Comparison of ENCODE assay signal across 28 cellular contexts in genomic region chr10:128763588-128763987, GRCh38.
"Had no signal": no experiment of that assay in that cellular context is flagged by ENCODE, and none has a peak within 500 bp of the region (broad histone marks: within the 10 kb centered on the region; RNA-seq: fewer than 3 reads in every experiment).

No MANE protein-coding gene starts in this region.

- H3K27me3 ChIP-seq: brain microvascular endothelial cell, esophagus muscularis mucosa, foreskin keratinocyte, gastroesophageal sphincter had no signal

- H3K9me3 Mint-ChIP-seq: activated CD8-positive, alpha-beta T cell treated with anti-CD3 and anti-CD28 coated beads for 36 hours; activated T-cell treated with anti-CD3 and anti-CD28 coated beads, Interleukin-2, amount 50 U/mL, for 4 hours; activated T-helper 17 cell treated with anti-CD3 and anti-CD28 coated beads, Interleukin-2, amount 50 U/mL, for 72 hours; central memory CD8-positive, alpha-beta T cell; effector memory CD8-positive, alpha-beta T cell had no signal

- H3K4me3 ChIP-seq: esophagus muscularis mucosa, gastroesophageal sphincter, heart right ventricle had no signal

- H3K4me3 Mint-ChIP-seq: activated CD8-positive, alpha-beta T cell treated with anti-CD3 and anti-CD28 coated beads for 36 hours; activated naive CD8-positive, alpha-beta T cell; activated T-cell treated with anti-CD3 and anti-CD28 coated beads, Interleukin-2, amount 50 U/mL, for 4 hours; activated T-helper 17 cell treated with anti-CD3 and anti-CD28 coated beads, Interleukin-2, amount 50 U/mL, for 72 hours; central memory CD8-positive, alpha-beta T cell; effector memory CD8-positive, alpha-beta T cell had no signal

- DNase-seq: activated CD4-positive, alpha-beta T cell treated with anti-CD3 and anti-CD28 coated beads for 1 hour; activated CD4-positive, alpha-beta T cell treated with anti-CD3 and anti-CD28 coated beads for 4 hours; activated CD4-positive, alpha-beta T cell treated with anti-CD3 and anti-CD28 coated beads, Interleukin-2, amount 50 U/mL, for 1 hour; activated CD4-positive, alpha-beta T cell treated with anti-CD3 and anti-CD28 coated beads, Interleukin-2, amount 50 U/mL, for 48 hours; activated CD8-positive, alpha-beta memory T cell treated with anti-CD3 and anti-CD28 coated beads for 24 hours; activated CD8-positive, alpha-beta T cell treated with anti-CD3 and anti-CD28 coated beads for 36 hours; activated effector memory CD4-positive, alpha-beta T cell treated with Interleukin-2 at 50 U/mL for 16 hours; activated gamma-delta T cell treated with Interleukin-2 at 50 U/mL for 16 hours; activated naive CD4-positive, alpha-beta T cell treated with anti-CD3 and anti-CD28 coated beads, Interleukin-2, amount 50 U/mL, for 16 hours; activated naive CD4-positive, alpha-beta T cell treated with Interleukin-2 at 50 U/mL for 16 hours; activated T-cell treated with anti-CD3 and anti-CD28 coated beads, Interleukin-2, amount 50 U/mL, for 4 hours; amniotic stem cell; anterior cingulate cortex; brain microvascular endothelial cell; cortex of kidney; dermis blood vessel endothelial cell; effector CD4-positive, alpha-beta T cell; effector memory CD8-positive, alpha-beta T cell; erythroblast; foreskin keratinocyte; heart right ventricle; T-helper 1 cell; T-helper 2 cell had no signal

- ATAC-seq: activated CD8-positive, alpha-beta T cell treated with anti-CD3 and anti-CD28 coated beads for 36 hours; activated T-cell treated with anti-CD3 and anti-CD28 coated beads, Interleukin-2, amount 50 U/mL, for 4 hours; activated T-helper 17 cell treated with anti-CD3 and anti-CD28 coated beads, Interleukin-2, amount 50 U/mL, for 72 hours; effector memory CD8-positive, alpha-beta T cell; foreskin keratinocyte; gastroesophageal sphincter; heart right ventricle had no signal

- H3K27ac Mint-ChIP-seq: activated CD8-positive, alpha-beta T cell treated with anti-CD3 and anti-CD28 coated beads for 36 hours; activated naive CD8-positive, alpha-beta T cell; activated T-helper 17 cell treated with anti-CD3 and anti-CD28 coated beads, Interleukin-2, amount 50 U/mL, for 72 hours; effector memory CD8-positive, alpha-beta T cell had no signal

- H3K4me1 Mint-ChIP-seq: activated T-helper 17 cell treated with anti-CD3 and anti-CD28 coated beads, Interleukin-2, amount 50 U/mL, for 72 hours; central memory CD8-positive, alpha-beta T cell had no signal

- H3K4me1 ChIP-seq: esophagus muscularis mucosa, foreskin keratinocyte, gastroesophageal sphincter, heart right ventricle had no signal

- H3K27ac ChIP-seq: brain microvascular endothelial cell, esophagus muscularis mucosa, foreskin keratinocyte, gastroesophageal sphincter, heart right ventricle had no signal

- H3K9me3 ChIP-seq: esophagus muscularis mucosa, gastroesophageal sphincter, heart right ventricle had no signal

- H3K27me3 Mint-ChIP-seq: activated CD8-positive, alpha-beta T cell treated with anti-CD3 and anti-CD28 coated beads for 36 hours; activated naive CD8-positive, alpha-beta T cell; central memory CD8-positive, alpha-beta T cell had no signal

- H3K36me3 ChIP-seq: brain microvascular endothelial cell, esophagus muscularis mucosa, gastroesophageal sphincter, heart right ventricle had no signal

- H3K36me3 Mint-ChIP-seq: activated naive CD8-positive, alpha-beta T cell had no signal
